In the genomic region with DNA sequence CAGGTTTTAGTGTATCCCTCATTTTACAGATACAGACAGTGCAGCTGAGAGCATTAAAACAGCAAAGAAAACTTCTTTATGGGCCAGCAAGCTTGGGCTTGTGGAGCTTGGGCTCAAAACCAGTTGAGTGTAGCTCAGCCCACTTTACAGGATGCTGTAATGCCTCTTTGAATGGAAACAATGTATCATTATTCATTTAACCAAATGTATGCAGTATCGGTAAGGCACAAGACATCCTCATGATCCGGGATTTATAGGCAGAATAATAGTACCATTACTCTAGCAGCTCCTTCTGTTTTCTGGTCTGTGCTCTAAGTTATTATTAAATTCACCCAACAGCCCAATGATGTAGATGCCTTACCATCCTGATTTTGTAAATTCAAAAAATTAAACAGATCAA, we compare ENCODE assay signal across 23 cellular contexts.
"Had no signal": no experiment of that assay in that cellular context is flagged by ENCODE, and none has a peak within 500 bp of the region (broad histone marks: within the 10 kb centered on the region; RNA-seq: fewer than 3 reads in every experiment).

No MANE protein-coding gene starts in this region.

- ATAC-seq: effector memory CD8-positive, alpha-beta T cell; esophagus mucosa; foreskin keratinocyte; gastrocnemius medialis; gastroesophageal sphincter; heart left ventricle; heart right ventricle had no signal

- H3K4me3 ChIP-seq: colonic mucosa, coronary artery, dorsolateral prefrontal cortex, esophagus muscularis mucosa, esophagus squamous epithelium, gastrocnemius medialis, gastroesophageal sphincter, heart left ventricle, heart right ventricle had no signal

- H3K36me3 ChIP-seq: colonic mucosa, esophagus muscularis mucosa, esophagus squamous epithelium, gastrocnemius medialis, gastroesophageal sphincter, heart left ventricle, heart right ventricle had no signal

- H3K27ac ChIP-seq: colonic mucosa, coronary artery, dorsolateral prefrontal cortex, epithelial cell of prostate, esophagus muscularis mucosa, esophagus squamous epithelium, foreskin keratinocyte, gastrocnemius medialis, gastroesophageal sphincter, heart left ventricle, heart right ventricle had no signal

- DNase-seq: colonic mucosa; cortex of kidney; dermis blood vessel endothelial cell; dorsolateral prefrontal cortex; effector CD4-positive, alpha-beta T cell; effector CD8-positive, alpha-beta T cell; effector memory CD4-positive, alpha-beta T cell; effector memory CD8-positive, alpha-beta T cell; endodermal cell; erythroblast; esophagus squamous epithelium; foreskin fibroblast; foreskin keratinocyte; gastrocnemius medialis; glutamatergic neuron; head of caudate nucleus; heart left ventricle; heart right ventricle had no signal

- H3K9me3 ChIP-seq: colonic mucosa, esophagus muscularis mucosa, esophagus squamous epithelium, gastrocnemius medialis, gastroesophageal sphincter had no signal

- H3K4me1 ChIP-seq: colonic mucosa, esophagus muscularis mucosa, esophagus squamous epithelium, foreskin keratinocyte, gastrocnemius medialis, gastroesophageal sphincter, heart left ventricle, heart right ventricle had no signal

- H3K27me3 ChIP-seq: colonic mucosa, dorsolateral prefrontal cortex, esophagus muscularis mucosa, esophagus squamous epithelium, foreskin keratinocyte, gastrocnemius medialis, gastroesophageal sphincter, heart left ventricle, heart right ventricle had no signal
